1 cellular context compared by ENCODE assay signal in genomic region chr2:86562891-86563649, GRCh38.
TF ChIP-seq lines count a peak whose summit lies in the region.

CHMP3 (minus strand) TSS chr2:86563443; CDS start chr2:86563348, 95 bp downstream.

TF ChIP-seq in K562, 482 proteins besides CTCF, POLR2A, EP300 and RAD21 (continued from another document and continues in another):
- TF ChIP-seq ZNF512 (tag; IDR thresholded peaks at IDR 0.05) (no peak), PHF20 (IDR thresholded peaks at IDR 0.05; ENCODE audit: partially characterized antibody) (peak; percentile 55), SIN3B (IDR thresholded peaks at IDR 0.05; ENCODE audit: low read depth) (0 out of 2 replicates have a peak, but pooled peaks have one; percentile 30), GATA2 (CRISPR knock-in tag; IDR thresholded peaks at IDR 0.05) (no peak), KLF1 (tag; IDR thresholded peaks at IDR 0.05) (no peak; the same call in 1 of the 2 replicates), SLC30A9 (CRISPR knock-in tag; IDR thresholded peaks at IDR 0.05) (no peak), NR2C2 (CRISPR knock-in tag; IDR thresholded peaks at IDR 0.05) (peak; percentile 43; the same call in 1 of the 2 replicates), NR2C2 (tag; IDR thresholded peaks at IDR 0.05) (peak; percentile 95), BRCA1 (IDR thresholded peaks at IDR 0.05) (no peak), BRCA1 (CRISPR knock-in tag; IDR thresholded peaks at IDR 0.05) (no peak), KAT2B (IDR thresholded peaks at IDR 0.05; ENCODE audit: low read depth, low read length) (no peak), ZNF79 (CRISPR knock-in tag; IDR thresholded peaks at IDR 0.05; ENCODE audit: low read depth) (no peak), ZNF134 (CRISPR knock-in tag; conservative IDR thresholded peaks at IDR 0.05) (no peak), HES1 (IDR thresholded peaks at IDR 0.05; ENCODE audit: low read depth) (no peak), ZNF12 (CRISPR knock-in tag; IDR thresholded peaks at IDR 0.05) (peak; percentile 46; the same call in 1 of the 2 replicates), ATF2 (CRISPR knock-in tag; IDR thresholded peaks at IDR 0.05) (peak; percentile 97; the same call in 1 of the 2 replicates), ZNF263 (CRISPR knock-in tag; IDR thresholded peaks at IDR 0.05; ENCODE audit: borderline replicate concordance) (no peak), CBX8 (IDR thresholded peaks at IDR 0.05; ENCODE audit: borderline replicate concordance, extremely low read depth, low read depth, low read length, poor library complexity, severe bottlenecking) (no peak), ZNF324 (CRISPR knock-in tag; IDR thresholded peaks at IDR 0.05) (no peak), RBFOX2 (IDR thresholded peaks at IDR 0.05; ENCODE audit: low read depth, low read length) (peak; percentile 93), BHLHE40 (IDR thresholded peaks at IDR 0.05; ENCODE audit: low read length) (peak; percentile 77), TCF7L2 (IDR thresholded peaks at IDR 0.05; ENCODE audit: low read depth, low read length) (peak; percentile 86), E2F3 (CRISPR knock-in tag; IDR thresholded peaks at IDR 0.05) (0 out of 2 replicates have a peak, but pooled peaks have one; percentile 25), ZNF354B (CRISPR knock-in tag; IDR thresholded peaks at IDR 0.05) (0 out of 2 replicates have a peak, but pooled peaks have one; percentile 36), ZBTB2 (IDR thresholded peaks at IDR 0.05) (peak; percentile 97), LARP7 (IDR thresholded peaks at IDR 0.05) (no peak), HOXB6 (CRISPR knock-in tag; IDR thresholded peaks at IDR 0.05; ENCODE audit: borderline replicate concordance) (no peak), ZNF780A (CRISPR knock-in tag; IDR thresholded peaks at IDR 0.05) (no peak), SMARCA4 (IDR thresholded peaks at IDR 0.05) (no peak), GABPA (tag; conservative IDR thresholded peaks at IDR 0.05; ENCODE audit: low read depth) (peak; percentile 91), VEZF1 (CRISPR knock-in tag; IDR thresholded peaks at IDR 0.05) (peak; percentile 95), DNMT1 (IDR thresholded peaks at IDR 0.05) (no peak), FOXM1 (IDR thresholded peaks at IDR 0.05; ENCODE audit: low read depth) (peak; percentile 40; the same call in 1 of the 2 replicates), FOXM1 (CRISPR knock-in tag; IDR thresholded peaks at IDR 0.05; ENCODE audit: low read depth) (no peak), GATAD2A (IDR thresholded peaks at IDR 0.05) (no peak), STAT5B (CRISPR knock-in tag; IDR thresholded peaks at IDR 0.05) (no peak), HLTF (IDR thresholded peaks at IDR 0.05) (no peak), SP2 (IDR thresholded peaks at IDR 0.05; ENCODE audit: extremely low read depth, low read depth, low read length, poor library complexity, severe bottlenecking) (no peak), NEUROD1 (IDR thresholded peaks at IDR 0.05; ENCODE audit: borderline replicate concordance, low read depth, low read length, partially characterized antibody) (peak; percentile 50), CHD1 (IDR thresholded peaks at IDR 0.05; ENCODE audit: low read length) (no peak), ZBTB1 (CRISPR knock-in tag; IDR thresholded peaks at IDR 0.05; ENCODE audit: borderline replicate concordance, low read depth) (no peak), ATF1 (CRISPR knock-in tag; IDR thresholded peaks at IDR 0.05) (0 out of 2 replicates have a peak, but pooled peaks have one; percentile 19), ATF1 (tag; IDR thresholded peaks at IDR 0.05) (peak; percentile 97), SMAD2 (IDR thresholded peaks at IDR 0.05; ENCODE audit: low read depth, low read length) (no peak), E2F8 (IDR thresholded peaks at IDR 0.05; ENCODE audit: low read depth, partially characterized antibody) (no peak), ZNF609 (CRISPR knock-in tag; IDR thresholded peaks at IDR 0.05; ENCODE audit: borderline replicate concordance) (no peak), ZNF23 (CRISPR knock-in tag; IDR thresholded peaks at IDR 0.05) (no peak), COPS2 (conservative IDR thresholded peaks at IDR 0.05) (no peak), ELK3 (CRISPR knock-in tag; IDR thresholded peaks at IDR 0.05) (no peak), ZKSCAN1 (IDR thresholded peaks at IDR 0.05; ENCODE audit: low read depth, low read length) (no peak), KLF6 (CRISPR knock-in tag; IDR thresholded peaks at IDR 0.05; ENCODE audit: borderline replicate concordance) (no peak; the same call in 1 of the 2 replicates), DDX20 (tag; IDR thresholded peaks at IDR 0.05; ENCODE audit: low read depth) (no peak), HMGXB4 (CRISPR knock-in tag; IDR thresholded peaks at IDR 0.05) (no peak), DLX4 (CRISPR knock-in tag; IDR thresholded peaks at IDR 0.05) (no peak), SRSF7 (optimal IDR thresholded peaks at IDR 0.05; ENCODE audit: low read depth, low read length) (no peak)
